In genomic region chr22:35483730-35484129, GRCh38 we compare ENCODE assay signal across 2 cellular contexts.
TF ChIP-seq lines count a peak whose summit lies in the region.

No MANE protein-coding gene starts in this region.

TF ChIP-seq in IMR-90, 13 proteins besides CTCF, POLR2A, EP300 and RAD21:
- TF ChIP-seq CHD1 (IDR thresholded peaks at IDR 0.05; ENCODE audit: low read depth, low read length) (no peak), MAZ (IDR thresholded peaks at IDR 0.05; ENCODE audit: borderline replicate concordance, low read depth, low read length) (no peak), NFE2L2 (IDR thresholded peaks at IDR 0.05; ENCODE audit: low read depth, low read length) (no peak), MXI1 (IDR thresholded peaks at IDR 0.05; ENCODE audit: borderline replicate concordance, low read depth, low read length) (no peak), MAFK (IDR thresholded peaks at IDR 0.05; ENCODE audit: low read depth, low read length) (no peak), ELK1 (IDR thresholded peaks at IDR 0.05; ENCODE audit: borderline replicate concordance, low read depth, low read length) (no peak), CEBPB (IDR thresholded peaks at IDR 0.05; ENCODE audit: low read depth, low read length) (no peak), RCOR1 (IDR thresholded peaks at IDR 0.05; ENCODE audit: insufficient replicate concordance, low read length) (no peak), BHLHE40 (IDR thresholded peaks at IDR 0.05; ENCODE audit: low read depth, low read length) (no peak), USF2 (IDR thresholded peaks at IDR 0.05; ENCODE audit: low read depth, low read length) (no peak), SMC3 (IDR thresholded peaks at IDR 0.05; ENCODE audit: low read depth, low read length) (no peak), RFX5 (IDR thresholded peaks at IDR 0.05; ENCODE audit: low read depth, low read length) (no peak), FOS (IDR thresholded peaks at IDR 0.05; ENCODE audit: low read depth, low read length) (no peak)
TF ChIP-seq in IMR-90: peak in this region for 0.

TF ChIP-seq in H1, 55 proteins besides CTCF, POLR2A, EP300 and RAD21:
- no peak for TF ChIP-seq TAF7 (optimal IDR thresholded peaks at IDR 0.05; ENCODE audit: borderline replicate concordance, low read depth, low read length)
- no peak for TF ChIP-seq SAP30 (IDR thresholded peaks at IDR 0.05; ENCODE audit: insufficient read depth, insufficient replicate concordance, low read length)
- TF ChIP-seq HDAC2 (IDR thresholded peaks at IDR 0.05; ENCODE audit: borderline replicate concordance in 1 of 2, low read depth in 2 of 2, low read length in 2 of 2): no peak
- TF ChIP-seq TCF12 (IDR thresholded peaks at IDR 0.05; ENCODE audit: low read depth, low read length): no peak
- TF ChIP-seq NANOG (IDR thresholded peaks at IDR 0.05; ENCODE audit: insufficient read depth, low read depth, low read length, poor library complexity, severe bottlenecking): no peak
- no peak for TF ChIP-seq POLR2AphosphoS5 (IDR thresholded peaks at IDR 0.05; ENCODE audit: low read depth, low read length)
- no peak for TF ChIP-seq GTF2F1 (IDR thresholded peaks at IDR 0.05; ENCODE audit: borderline replicate concordance, low read depth, low read length)
- no peak for TF ChIP-seq HDAC6 (IDR thresholded peaks at IDR 0.05; ENCODE audit: low read depth, low read length)
- no peak for TF ChIP-seq JUND (IDR thresholded peaks at IDR 0.05; ENCODE audit: low read length)
- TF ChIP-seq CBX5 (IDR thresholded peaks at IDR 0.05; ENCODE audit: low read depth, low read length): no peak
- TF ChIP-seq SUZ12 (IDR thresholded peaks at IDR 0.05; ENCODE audit: low read length): no peak
- TF ChIP-seq CHD2 (IDR thresholded peaks at IDR 0.05; ENCODE audit: low read length): no peak
- TF ChIP-seq SRF (IDR thresholded peaks at IDR 0.05; ENCODE audit: low read depth, low read length): no peak
- TF ChIP-seq TBP (IDR thresholded peaks at IDR 0.05; ENCODE audit: low read depth, low read length): no peak
- no peak for TF ChIP-seq SIN3A (conservative IDR thresholded peaks at IDR 0.05 in 1 of 2, IDR thresholded peaks at IDR 0.05 in 1 of 2; ENCODE audit: low read depth in 1 of 2, low read length in 2 of 2)
